In genomic region chr17:61465550-61466237, GRCh38 we compare ENCODE assay signal across 19 cellular contexts. TPM values are rescaled to one million over a fixed set of nuclear protein-coding genes. Genes with fewer than 3 reads are reported as not detected.
"Had no signal": no experiment of that assay in that cellular context is flagged by ENCODE, and none has a peak within 500 bp of the region (broad histone marks: within the 10 kb centered on the region; RNA-seq: fewer than 3 reads in every experiment).

No MANE protein-coding gene starts in this region.

- H3K27ac Mint-ChIP-seq: activated B cell treated with CpG ODN at 0.5 μM for 24 hours; activated CD4-positive, alpha-beta T cell treated with anti-CD3 and anti-CD28 coated beads, Interleukin-2, amount 10 ng/mL, durations not matched to agents 24 days and 14 days; activated CD8-positive, alpha-beta T cell treated with anti-CD3 and anti-CD28 coated beads, Interleukin-2, amount 10 ng/mL, durations not matched to agents 7 days and 5 days; activated T-cell treated with anti-CD3 and anti-CD28 coated beads, Interleukin-2, amount 50 U/mL, for 72 hours; nephron progenitor cell; T-helper 2 cell treated with Interferon-gamma antibody and Interleukin-4, amounts not matched to agents 5 μg/mL and 100 μg/mL, for 36 hours had no signal

- H3K9me3 ChIP-seq: thoracic aorta, uterus had no signal

- H3K36me3 ChIP-seq: thoracic aorta, uterus had no signal

- H3K9me3 Mint-ChIP-seq: activated B cell treated with CpG ODN at 0.5 μM for 24 hours; activated CD4-positive, alpha-beta T cell treated with anti-CD3 and anti-CD28 coated beads, Interleukin-2, amount 10 ng/mL, durations not matched to agents 24 days and 14 days; activated T-cell treated with anti-CD3 and anti-CD28 coated beads, Interleukin-2, amount 50 U/mL, for 72 hours; nephron progenitor cell; T-helper 2 cell treated with Interferon-gamma antibody and Interleukin-4, amounts not matched to agents 5 μg/mL and 100 μg/mL, for 36 hours had no signal

- ATAC-seq: activated CD8-positive, alpha-beta T cell treated with anti-CD3 and anti-CD28 coated beads, Interleukin-2, amount 10 ng/mL, durations not matched to agents 7 days and 5 days; activated T-cell treated with anti-CD3 and anti-CD28 coated beads, Interleukin-2, amount 50 U/mL, for 72 hours had no signal

- H3K4me3 Mint-ChIP-seq: activated B cell treated with CpG ODN at 0.5 μM for 24 hours; activated CD4-positive, alpha-beta T cell treated with anti-CD3 and anti-CD28 coated beads, Interleukin-2, amount 10 ng/mL, durations not matched to agents 24 days and 14 days; activated CD8-positive, alpha-beta T cell treated with anti-CD3 and anti-CD28 coated beads, Interleukin-2, amount 10 ng/mL, durations not matched to agents 7 days and 5 days; activated T-cell treated with anti-CD3 and anti-CD28 coated beads, Interleukin-2, amount 50 U/mL, for 72 hours; nephron progenitor cell; T-helper 2 cell treated with Interferon-gamma antibody and Interleukin-4, amounts not matched to agents 5 μg/mL and 100 μg/mL, for 36 hours had no signal

- H3K27ac ChIP-seq: dorsolateral prefrontal cortex, thoracic aorta, uterus had no signal

- DNase-seq: activated B cell treated with CpG ODN at 0.5 μM for 24 hours; activated CD4-positive, alpha-beta T cell treated with anti-CD3 and anti-CD28 coated beads, Interleukin-2, amount 10 ng/mL, durations not matched to agents 24 days and 14 days; activated CD8-positive, alpha-beta memory T cell treated with anti-CD3 and anti-CD28 coated beads, Interleukin-2, amount 50 U/mL, for 48 hours; activated CD8-positive, alpha-beta T cell treated with anti-CD3 and anti-CD28 coated beads, Interleukin-2, amount 10 ng/mL, durations not matched to agents 7 days and 5 days; activated naive CD4-positive, alpha-beta T cell; activated T-cell treated with anti-CD3 and anti-CD28 coated beads, Interleukin-2, amount 50 U/mL, for 72 hours; erythroblast; hippocampal formation; nephron progenitor cell; stimulated activated CD4-positive, alpha-beta T cell treated with anti-CD3 and anti-CD28 coated beads, Interleukin-12 subunit alpha, Interleukin-12 subunit beta, amount 100 ng/mL, for 4 hours; stimulated activated CD4-positive, alpha-beta T cell treated with anti-CD3 and anti-CD28 coated beads, Interleukin-2, amount 100 ng/mL, for 24 hours; SW 1271 had no signal

- H3K4me3 ChIP-seq: dorsolateral prefrontal cortex, thoracic aorta, uterus had no signal

RNA-seq across cellular contexts. Expression of gene TBX4, which starts 13.5 kb away (rescaled TPM):
- total RNA-seq: activated B cell treated with CpG ODN at 0.5 μM for 24 hours; activated CD4-positive, alpha-beta T cell treated with anti-CD3 and anti-CD28 coated beads, Interleukin-2, amount 10 ng/mL, durations not matched to agents 24 days and 14 days; activated CD8-positive, alpha-beta T cell treated with anti-CD3 and anti-CD28 coated beads, Interleukin-2, amount 10 ng/mL, durations not matched to agents 7 days and 5 days; activated T-cell treated with anti-CD3 and anti-CD28 coated beads, Interleukin-2, amount 50 U/mL, for 72 hours; liver; osteoblast; pulmonary artery endothelial cell; thoracic aorta; uterus had no signal
